Comparison of ENCODE assay signal across 9 cellular contexts in genomic region chr11:44943118-44943517, GRCh38. TPM values are rescaled to one million over a fixed set of nuclear protein-coding genes. Genes with fewer than 3 reads are reported as not detected.
DNase-seq lines count a peak whose midpoint lies in the region; ATAC-seq lines count a peak whose summit lies in the region.
"Had no signal": no experiment of that assay in that cellular context is flagged by ENCODE, and none has a peak within 500 bp of the region (broad histone marks: within the 10 kb centered on the region; RNA-seq: fewer than 3 reads in every experiment).

No MANE protein-coding gene starts in this region.

- peaks cover 25% of the 10 kb centered on the region for H3K36me3 ChIP-seq in BLaER1
- no peaks in the 10 kb centered on the region for H3K36me3 ChIP-seq in CD4-positive, alpha-beta memory T cell (ENCODE audit: insufficient read depth, low read length)

- intact Hi-C loops in CD4-positive, alpha-beta memory T cell (cut with micrococcal nuclease), result no loop called here

- peak overlapping the region; percentile 62 for H3K4me3 ChIP-seq in BLaER1
- no peak overlapping the region for H3K4me3 ChIP-seq in CD4-positive, alpha-beta memory T cell (ENCODE audit: low read length in 2 of 2)

- H3K9me3 ChIP-seq in BLaER1, result no peaks in the 10 kb centered on the region
- no peaks in the 10 kb centered on the region for H3K9me3 ChIP-seq in CD4-positive, alpha-beta memory T cell (ENCODE audit: control insufficient read depth in 1 of 2, low read length in 2 of 2)

- peak; percentile 57 to 83 for DNase-seq in NCI-H187 (lab: John Stamatoyannopoulos, UW)
- peak in 1 of 3 experiments; percentile 18 for DNase-seq in effector memory CD8-positive, alpha-beta T cell
- no peak for DNase-seq in hepatic stellate cell (ENCODE audit: low spot score)
- no peak for DNase-seq in CD4-positive, alpha-beta memory T cell
- no peak for DNase-seq in NCI-H748 (lab: John Stamatoyannopoulos, UW; ENCODE audit: unreplicated experiment)

- peak overlapping the region; percentile 34 to 48 for H3K4me3 Mint-ChIP-seq in effector memory CD8-positive, alpha-beta T cell
- no peak overlapping the region for H3K4me3 Mint-ChIP-seq in CD4-positive, alpha-beta memory T cell

- H3K36me3 Mint-ChIP-seq in effector memory CD8-positive, alpha-beta T cell (ENCODE audit: insufficient read depth), result peaks cover 12% of the 10 kb centered on the region
- no peaks in the 10 kb centered on the region for H3K36me3 Mint-ChIP-seq in CD4-positive, alpha-beta memory T cell

- H3K4me2 ChIP-seq in BLaER1, result peak overlapping the region; percentile 99

- ATAC-seq in GM19351 (IDR thresholded peaks at IDR 0.05; ENCODE audit: unreplicated experiment) (peak; percentile 78), HG02840 (IDR thresholded peaks at IDR 0.05; ENCODE audit: low FRiP score, unreplicated experiment) (no peak)
- peak; percentile 74 for ATAC-seq in effector memory CD8-positive, alpha-beta T cell (replicated peaks)

- H3K9ac ChIP-seq in BLaER1, result peak overlapping the region; percentile 74

- CTCF ChIA-PET in CD4-positive, alpha-beta memory T cell (lab: Charles Lee; ENCODE audit: partially characterized antibody), result interaction anchor here (0.8 to 18.9 kb wide), 3 partner anchors 15 to 396 kb away, joined by 3 to 1298 read pairs (median 24); no protein-coding TSS in a partner anchor

- POLR2A ChIA-PET in CD4-positive, alpha-beta memory T cell (lab: Charles Lee; ENCODE audit: partially characterized antibody), result no interaction called here

- H3K27me3 Mint-ChIP-seq in effector memory CD8-positive, alpha-beta T cell, result no peaks in the 10 kb centered on the region
- no peaks in the 10 kb centered on the region for H3K27me3 Mint-ChIP-seq in CD4-positive, alpha-beta memory T cell

- H3K27me3 ChIP-seq in BLaER1, result no peaks in the 10 kb centered on the region
- H3K27me3 ChIP-seq in CD4-positive, alpha-beta memory T cell (ENCODE audit: insufficient read depth, low read length), result no peaks in the 10 kb centered on the region

- peak overlapping the region; percentile 74 to 90 for H3K27ac Mint-ChIP-seq in effector memory CD8-positive, alpha-beta T cell
- peak overlapping the region in 2 of 7 donors; percentile 37 to 72 for H3K27ac Mint-ChIP-seq in CD4-positive, alpha-beta memory T cell

- H4K20me1 ChIP-seq in BLaER1, result peaks cover 87% of the 10 kb centered on the region

- no peaks in the 10 kb centered on the region for H3K9me3 Mint-ChIP-seq in effector memory CD8-positive, alpha-beta T cell
- H3K9me3 Mint-ChIP-seq in CD4-positive, alpha-beta memory T cell, result no peaks in the 10 kb centered on the region

- peaks cover 45 to 57% of the 10 kb centered on the region in 2 donors for H3K4me1 Mint-ChIP-seq in effector memory CD8-positive, alpha-beta T cell (ENCODE audit: low read depth in 2 of 2)
- peaks cover 7 to 31% (median 14%) of the 10 kb centered on the region in 4 donors for H3K4me1 Mint-ChIP-seq in CD4-positive, alpha-beta memory T cell

- peaks cover 100% of the 10 kb centered on the region for H3K4me1 ChIP-seq in BLaER1
- H3K4me1 ChIP-seq in CD4-positive, alpha-beta memory T cell (ENCODE audit: insufficient read depth, low read length), result peaks cover 11% of the 10 kb centered on the region

- H3K27ac ChIP-seq in BLaER1, result peak overlapping the region; percentile 91
- no peak overlapping the region for H3K27ac ChIP-seq in CD4-positive, alpha-beta memory T cell (ENCODE audit: low read depth, low read length)
- H3K27ac ChIP-seq: VCaP had no signal

RNA-seq across cellular contexts. Expression of gene TP53I11, which starts 7.6 kb away (rescaled TPM):
- total RNA-seq in CD4-positive, alpha-beta memory T cell, result 1 to 10 TPM; 4.0 to 7.0 TPM
- polyA plus RNA-seq in CD4-positive, alpha-beta memory T cell, result 1 to 10 TPM; 1.1 to 6.2 TPM

Comparison
In these comparisons a context has a peak if more than half of its experiments do, and no peak if none do; other contexts are left out.
1. DNase-seq: peak in NCI-H187 (2 of 2); none in hepatic stellate cell (single experiment), CD4-positive, alpha-beta memory T cell (0 of 5) and NCI-H748 (single experiment).
2. H3K4me3 Mint-ChIP-seq: peak in effector memory CD8-positive, alpha-beta T cell (2 of 2); none in CD4-positive, alpha-beta memory T cell (0 of 8).